In the genomic region with DNA sequence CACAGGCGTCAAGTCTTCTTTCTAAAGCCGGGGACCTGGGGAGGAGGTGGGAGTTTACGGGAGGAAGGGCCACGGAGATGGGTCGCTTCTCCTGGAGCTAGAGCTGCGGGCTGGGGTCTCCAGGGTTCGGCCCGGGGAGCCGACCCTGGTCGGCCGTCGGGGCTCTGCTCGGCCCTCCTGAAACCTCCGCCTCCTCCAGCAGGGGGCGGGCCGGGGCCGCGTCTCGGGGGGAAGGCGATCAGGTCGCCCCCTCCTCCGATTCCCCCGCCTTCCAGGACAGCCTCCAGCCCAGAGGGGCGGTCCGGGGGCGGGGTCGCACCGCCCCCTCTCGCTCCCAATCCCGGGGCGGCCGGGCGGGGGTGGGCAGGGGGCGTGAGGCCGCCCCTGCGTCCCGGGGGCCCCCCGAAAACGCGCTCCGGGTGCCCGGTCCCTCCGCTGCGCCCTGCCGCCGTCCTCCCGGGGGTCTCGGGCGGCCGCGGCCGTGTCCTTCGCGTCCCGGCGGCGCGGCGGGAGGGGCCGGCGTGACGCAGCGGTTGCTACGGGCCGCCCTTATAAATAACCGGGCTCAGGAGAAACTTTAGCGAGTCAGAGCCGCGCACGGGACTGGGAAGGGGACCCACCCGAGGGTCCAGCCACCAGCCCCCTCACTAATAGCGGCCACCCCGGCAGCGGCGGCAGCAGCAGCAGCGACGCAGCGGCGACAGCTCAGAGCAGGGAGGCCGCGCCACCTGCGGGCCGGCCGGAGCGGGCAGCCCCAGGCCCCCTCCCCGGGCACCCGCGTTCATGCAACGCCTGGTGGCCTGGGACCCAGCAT, we compare ENCODE assay signal across 7 cellular contexts. TPM values are rescaled to one million over a fixed set of nuclear protein-coding genes. Genes with fewer than 3 reads are reported as not detected.
DNase-seq lines count a peak whose midpoint lies in the region; ATAC-seq and TF ChIP-seq lines count a peak whose summit lies in the region.

A gene (plus strand): TSS at position 580 of the 814 bp plus-strand sequence. CDS start 204 bp downstream, at position 784.

- peak; percentile 74 for TF ChIP-seq CTCF in GM13977 (IDR thresholded peaks at IDR 0.05; ENCODE audit: extremely low read depth, insufficient read depth, missing control alignments)

- in situ Hi-C loops in GM13977 (cut with MboI; ENCODE audit: low pct_unique_long_range_greater_than_20kb, low sequenced_read_pairs, unreplicated experiment): loop anchor here (25.0 kb wide), 1 partner anchor 203 kb away; a partner anchor contains a TSS

- peak; percentile 95 for DNase-seq in GM13977 (ENCODE audit: low spot score)
- DNase-seq in NCI-H460 (ENCODE audit: extremely low read depth, low read depth): peak; percentile 89
- DNase-seq in activated CD4-positive, alpha-beta T cell treated with anti-CD3 and anti-CD28 coated beads for 48 hours: peak; percentile 89
- peak; percentile 95 for DNase-seq in left kidney (ENCODE audit: low read depth, low spot score)
- peak; percentile 78 for DNase-seq in stimulated activated CD4-positive, alpha-beta T cell treated with anti-CD3 and anti-CD28 coated beads, Interleukin-2, amount 100 ng/mL, for 4 hours (ENCODE audit: low read depth)

- peak; percentile 32 for ATAC-seq in HG03039 (IDR thresholded peaks at IDR 0.05; ENCODE audit: unreplicated experiment)

- peak within 1 kb of the TSS; percentile 91 for H3K27ac ChIP-seq in cingulate gyrus (ENCODE audit: low read depth, low read length)

RNA-seq across cellular contexts. Expression of the gene that starts here (rescaled TPM):
- total RNA-seq in NCI-H460 (2014; rRNA removed; shearing (Covaris generic)): 109 and 147 TPM in 2 replicates
- 51.3 and 83.7 TPM in 2 replicates for polyA plus RNA-seq in NCI-H460 (2014; cell fraction: nucleus; rRNA removed)

Comparison
In these comparisons a context has a peak if more than half of its experiments do, and no peak if none do; other contexts are left out.
1. Peak in every context shown above with its lines: DNase-seq, ATAC-seq and H3K27ac ChIP-seq.